1 cellular context compared by ENCODE assay signal in genomic region chr1:94418664-94419655, GRCh38.
TF ChIP-seq lines count a peak whose summit lies in the region.

No MANE protein-coding gene starts in this region.

TF ChIP-seq in HEK293, 187 proteins besides CTCF, POLR2A, EP300 and RAD21 (continued from another document and continues in another):
- TF ChIP-seq SP7 (tag by site-specific recombination; IDR thresholded peaks at IDR 0.05) (peak; percentile 58; the same call in 1 of the 2 replicates), PRDM1 (tag by site-specific recombination; IDR thresholded peaks at IDR 0.05) (peak; percentile 87), ZNF792 (tag by site-specific recombination; IDR thresholded peaks at IDR 0.05) (no peak), ZBTB1 (tag by site-specific recombination; IDR thresholded peaks at IDR 0.05) (no peak), TSHZ1 (tag by site-specific recombination; IDR thresholded peaks at IDR 0.05; ENCODE audit: borderline replicate concordance) (no peak), ZNF561 (tag by site-specific recombination; IDR thresholded peaks at IDR 0.05; ENCODE audit: borderline replicate concordance) (no peak), ZNF621 (tag by site-specific recombination; IDR thresholded peaks at IDR 0.05) (no peak), WT1 (tag by site-specific recombination; IDR thresholded peaks at IDR 0.05) (no peak), ZNF146 (tag by site-specific recombination; IDR thresholded peaks at IDR 0.05) (no peak; the same call in 1 of the 2 replicates), ZNF302 (tag by site-specific recombination; IDR thresholded peaks at IDR 0.05; ENCODE audit: low read depth) (no peak), ZNF138 (tag by site-specific recombination; IDR thresholded peaks at IDR 0.05; ENCODE audit: borderline replicate concordance) (no peak), ZNF23 (tag by site-specific recombination; IDR thresholded peaks at IDR 0.05; ENCODE audit: borderline replicate concordance) (no peak), ZFP37 (tag by site-specific recombination; IDR thresholded peaks at IDR 0.05) (peak; percentile 64), ZSCAN30 (tag by site-specific recombination; IDR thresholded peaks at IDR 0.05) (no peak; the same call in 1 of the 2 replicates), ZNF221 (tag by site-specific recombination; IDR thresholded peaks at IDR 0.05; ENCODE audit: borderline replicate concordance) (no peak), PRDM4 (tag by site-specific recombination; IDR thresholded peaks at IDR 0.05) (no peak), ZNF600 (tag by site-specific recombination; IDR thresholded peaks at IDR 0.05) (peak; percentile 59), ZNF596 (tag by site-specific recombination; IDR thresholded peaks at IDR 0.05) (0 out of 2 replicates have a peak, but pooled peaks have one; percentile 63), ZNF2 (tag by site-specific recombination; IDR thresholded peaks at IDR 0.05) (no peak; the same call in 1 of the 2 replicates), ZNF223 (tag by site-specific recombination; IDR thresholded peaks at IDR 0.05) (no peak), ZSCAN4 (tag by site-specific recombination; IDR thresholded peaks at IDR 0.05) (peak; percentile 60), ZNF704 (tag by site-specific recombination; IDR thresholded peaks at IDR 0.05) (0 out of 2 replicates have a peak, but pooled peaks have one; percentile 0), ZNF423 (tag by site-specific recombination; IDR thresholded peaks at IDR 0.05) (0 out of 2 replicates have a peak, but pooled peaks have one; percentile 33), ZNF558 (tag by site-specific recombination; IDR thresholded peaks at IDR 0.05) (no peak), ZNF623 (tag by site-specific recombination; IDR thresholded peaks at IDR 0.05) (no peak), SP3 (tag by site-specific recombination; IDR thresholded peaks at IDR 0.05) (no peak; the same call in 1 of the 2 replicates), ZNF645 (tag by site-specific recombination; IDR thresholded peaks at IDR 0.05) (no peak), ZNF266 (tag by site-specific recombination; IDR thresholded peaks at IDR 0.05; ENCODE audit: low read depth) (no peak), PATZ1 (tag by site-specific recombination; IDR thresholded peaks at IDR 0.05) (peak; percentile 90), ZNF324 (tag by site-specific recombination; IDR thresholded peaks at IDR 0.05) (no peak), ZNF548 (tag by site-specific recombination; IDR thresholded peaks at IDR 0.05) (no peak), ZNF530 (tag by site-specific recombination; IDR thresholded peaks at IDR 0.05; ENCODE audit: low read depth) (no peak), ZNF624 (tag by site-specific recombination; IDR thresholded peaks at IDR 0.05) (no peak), ZNF513 (tag by site-specific recombination; IDR thresholded peaks at IDR 0.05) (no peak), ZNF26 (tag by site-specific recombination; IDR thresholded peaks at IDR 0.05) (no peak), KLF16 (tag by site-specific recombination; IDR thresholded peaks at IDR 0.05) (peak; percentile 71; the same call in 1 of the 2 replicates), ZNF518A (tag by site-specific recombination; conservative IDR thresholded peaks at IDR 0.05; ENCODE audit: low read depth) (no peak), ATF2 (tag by site-specific recombination; IDR thresholded peaks at IDR 0.05; ENCODE audit: low read depth) (no peak)
